In the genomic region with DNA sequence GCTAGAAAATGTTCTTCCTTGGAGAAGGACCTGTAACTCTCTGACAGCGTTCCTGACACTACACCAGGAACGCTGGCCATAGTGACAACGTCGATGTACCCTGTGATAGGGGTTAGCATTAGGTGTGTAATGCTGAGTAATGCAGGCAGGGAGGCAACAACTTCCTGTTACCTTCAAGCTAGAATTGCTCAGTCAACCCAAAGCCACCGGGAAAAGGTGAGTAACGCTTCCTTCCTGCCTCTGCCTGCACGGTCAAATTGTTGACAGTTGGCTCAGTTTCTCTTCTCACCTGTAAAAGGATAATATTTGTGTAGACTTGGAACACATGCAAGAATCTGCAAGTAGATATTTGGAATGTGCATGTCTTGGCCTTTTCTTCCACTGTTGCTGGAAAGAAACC, we compare ENCODE assay signal across 13 cellular contexts. TPM values are rescaled to one million over a fixed set of nuclear protein-coding genes. Genes with fewer than 3 reads are reported as not detected.
DNase-seq lines count a peak whose midpoint lies in the region; ATAC-seq and TF ChIP-seq lines count a peak whose summit lies in the region.
"Had no signal": no experiment of that assay in that cellular context is flagged by ENCODE, and none has a peak within 500 bp of the region (broad histone marks: within the 10 kb centered on the region; RNA-seq: fewer than 3 reads in every experiment).

No MANE protein-coding gene starts in this region.

- no peaks in the 10 kb centered on the region for H3K9me3 Mint-ChIP-seq in activated CD8-positive, alpha-beta T cell treated with anti-CD3 and anti-CD28 coated beads for 36 hours

- peak overlapping the region; percentile 70 for H3K27ac Mint-ChIP-seq in activated CD8-positive, alpha-beta T cell treated with anti-CD3 and anti-CD28 coated beads for 36 hours

- ATAC-seq in activated CD8-positive, alpha-beta T cell treated with anti-CD3 and anti-CD28 coated beads for 36 hours: peak; percentile 92
- no peak for ATAC-seq in HG03457 (IDR thresholded peaks at IDR 0.05; ENCODE audit: unreplicated experiment)

- no peaks in the 10 kb centered on the region for H3K9me3 ChIP-seq in effector memory CD4-positive, alpha-beta T cell (ENCODE audit: control insufficient read depth, low read length)
- H3K9me3 ChIP-seq: left ventricle myocardium inferior had no signal

- peak; percentile 69 for DNase-seq in HT1080 (ENCODE audit: low read depth)
- peak; percentile 75 for DNase-seq in activated CD8-positive, alpha-beta T cell treated with anti-CD3 and anti-CD28 coated beads for 36 hours
- peak in 1 of 3 donors; percentile 16 for DNase-seq in effector memory CD4-positive, alpha-beta T cell
- peak in 2 of 3 donors; percentile 43 to 44 for DNase-seq in stimulated activated CD4-positive, alpha-beta T cell treated with anti-CD3 and anti-CD28 coated beads, TNF-alpha, amount 100 ng/mL, for 48 hours (ENCODE audit: low read depth in 3 of 3)
- DNase-seq in NCI-H524 (lab: John Stamatoyannopoulos, UW): no peak
- DNase-seq in NCI-H1436 treated with DMSO at 0.1 percent for 48 hours (lab: John Stamatoyannopoulos, UW): no peak
- DNase-seq in glomerular visceral epithelial cell (ENCODE audit: extremely low spot score): no peak
- DNase-seq: dorsolateral prefrontal cortex, GF-D8, GOT3, left ventricle myocardium inferior, T-helper 9 cell had no signal

- H3K36me3 Mint-ChIP-seq in activated CD8-positive, alpha-beta T cell treated with anti-CD3 and anti-CD28 coated beads for 36 hours (ENCODE audit: low read depth): no peaks in the 10 kb centered on the region

- no peaks in the 10 kb centered on the region for H3K36me3 ChIP-seq in effector memory CD4-positive, alpha-beta T cell (ENCODE audit: control insufficient read depth, insufficient read depth, low read length)
- H3K36me3 ChIP-seq: left ventricle myocardium inferior had no signal

- no peak for TF ChIP-seq CTCF in activated CD8-positive, alpha-beta T cell treated with anti-CD3 and anti-CD28 coated beads for 36 hours (IDR thresholded peaks at IDR 0.05)

- H3K4me1 Mint-ChIP-seq in activated CD8-positive, alpha-beta T cell treated with anti-CD3 and anti-CD28 coated beads for 36 hours (ENCODE audit: low read depth): peaks cover 21% of the 10 kb centered on the region

- no peaks in the 10 kb centered on the region for H3K27me3 ChIP-seq in effector memory CD4-positive, alpha-beta T cell (replicated peaks; ENCODE audit: control insufficient read depth, insufficient read depth, low read length, poor library complexity, severe bottlenecking)

- H3K27ac ChIP-seq in effector memory CD4-positive, alpha-beta T cell (ENCODE audit: insufficient read depth, low read length, poor library complexity, severe bottlenecking): no peak overlapping the region
- H3K27ac ChIP-seq: dorsolateral prefrontal cortex, left ventricle myocardium inferior had no signal

- intact Hi-C loops in activated CD8-positive, alpha-beta T cell treated with anti-CD3 and anti-CD28 coated beads for 36 hours (cut with micrococcal nuclease): no loop called here

- no peaks in the 10 kb centered on the region for H3K27me3 Mint-ChIP-seq in activated CD8-positive, alpha-beta T cell treated with anti-CD3 and anti-CD28 coated beads for 36 hours

- H3K4me3 ChIP-seq in effector memory CD4-positive, alpha-beta T cell (ENCODE audit: insufficient read depth, low read depth, low read length, poor library complexity, severe bottlenecking): peak overlapping the region; percentile 24
- H3K4me3 ChIP-seq: dorsolateral prefrontal cortex, left ventricle myocardium inferior had no signal

- peak overlapping the region; percentile 31 for H3K4me3 Mint-ChIP-seq in activated CD8-positive, alpha-beta T cell treated with anti-CD3 and anti-CD28 coated beads for 36 hours

- CTCF ChIA-PET in activated CD8-positive, alpha-beta T cell treated with anti-CD3 and anti-CD28 coated beads for 36 hours (lab: Charles Lee): no interaction called here

- POLR2A ChIA-PET in activated CD8-positive, alpha-beta T cell treated with anti-CD3 and anti-CD28 coated beads for 36 hours (lab: Charles Lee): no interaction called here

- H3K4me1 ChIP-seq in effector memory CD4-positive, alpha-beta T cell (ENCODE audit: control insufficient read depth, insufficient read depth, low read length, poor library complexity, severe bottlenecking): peaks cover 14% of the 10 kb centered on the region
- H3K4me1 ChIP-seq: left ventricle myocardium inferior had no signal

RNA-seq across cellular contexts. Expression of a gene that starts 12.7 kb away (rescaled TPM):
- 0.02 TPM in 1 of 2 replicates, not detected in the other for total RNA-seq in HT1080 (2014; rRNA removed; shearing (Covaris generic))
- polyA plus RNA-seq in HT1080 (2015; cell fraction: cytosol; rRNA removed): 0.03 TPM in 1 of 2 replicates, not detected in the other
- not detected in 2 replicates for polyA plus RNA-seq in HT1080 (2015; cell fraction: nucleus; rRNA removed)
- under 1 TPM; 0.79 to 0.96 TPM for total RNA-seq in activated CD8-positive, alpha-beta T cell treated with anti-CD3 and anti-CD28 coated beads for 36 hours

Comparison
In these comparisons a context has a peak if more than half of its experiments do, and no peak if none do; other contexts are left out.
1. DNase-seq: peak in HT1080 (single experiment), activated CD8-positive, alpha-beta T cell treated with anti-CD3 and anti-CD28 coated beads for 36 hours (single experiment) and stimulated activated CD4-positive, alpha-beta T cell treated with anti-CD3 and anti-CD28 coated beads, TNF-alpha, amount 100 ng/mL, for 48 hours (2 of 3); none in NCI-H524 (0 of 2), NCI-H1436 treated with DMSO at 0.1 percent for 48 hours (single experiment) and glomerular visceral epithelial cell (single experiment).